24 cellular contexts compared by ENCODE assay signal in the genomic region with DNA sequence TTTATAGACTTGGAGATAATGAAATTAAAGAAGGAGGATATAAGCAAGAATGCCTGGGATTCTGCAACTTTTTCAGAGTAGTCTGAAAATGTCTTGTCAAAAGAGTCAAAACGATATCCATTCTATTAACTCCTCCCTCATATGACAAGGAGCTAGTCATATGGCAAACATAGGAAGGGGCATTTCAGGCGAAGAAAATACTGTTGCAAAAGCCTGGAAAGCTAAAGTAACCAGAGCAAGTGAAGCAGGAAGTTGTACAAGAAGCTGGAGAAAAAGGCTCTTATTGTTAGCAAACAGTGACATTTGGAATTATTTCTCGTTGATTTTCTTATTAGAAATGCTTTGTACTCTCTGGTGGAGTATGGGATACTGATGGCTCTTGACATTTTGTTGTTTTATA.
DNase-seq lines count a peak whose midpoint lies in the region; ATAC-seq and TF ChIP-seq lines count a peak whose summit lies in the region.
"Had no signal": no experiment of that assay in that cellular context is flagged by ENCODE, and none has a peak within 500 bp of the region (broad histone marks: within the 10 kb centered on the region; RNA-seq: fewer than 3 reads in every experiment).

No MANE protein-coding gene starts in this region.

- H3K9me3 ChIP-seq in PC-3 (ENCODE audit: low read length) (no peaks in the 10 kb centered on the region), breast epithelium (no peaks in the 10 kb centered on the region), thyroid gland (no peaks in the 10 kb centered on the region), Caco-2 (no peaks in the 10 kb centered on the region)
- H3K9me3 ChIP-seq: BE2C, BLaER1 had no signal

- intact Hi-C loops in PC-3 (cut with micrococcal nuclease) (loop anchor here (5.0 kb wide), 1 partner anchor 94 kb away; the partner anchor contains the start of gene PTPRD), breast epithelium (cut with DNase I; ENCODE audit: low total_unique reads) (no loop called here), thyroid gland (cut with DNase I) (no loop called here), Caco-2 (cut with micrococcal nuclease; ENCODE audit: unreplicated experiment) (no loop called here)

- H3K27ac ChIP-seq in PC-3 (ENCODE audit: low read length) (0 out of 2 replicates have a peak overlapping the region, but pooled peaks have one; percentile 9), breast epithelium (no peak overlapping the region), thyroid gland (no peak overlapping the region)
- H3K27ac ChIP-seq: BLaER1 had no signal

- H3K27ac Mint-ChIP-seq in stimulated activated naive CD8-positive, alpha-beta T cell treated with anti-CD3 and anti-CD28 coated beads, Interleukin-15, amount 100 ng/mL, for 72 hours: no peak overlapping the region
- no peak overlapping the region for H3K27ac Mint-ChIP-seq in Caco-2 (ENCODE audit: unreplicated experiment)
- H3K27ac Mint-ChIP-seq: CD14-positive monocyte; CD4-positive, alpha-beta memory T cell; CD4-positive, CD25-positive, alpha-beta regulatory T cell; CD8-positive, alpha-beta memory T cell had no signal

- CTCF ChIA-PET in PC-3 (lab: Charles Lee): no interaction called here
- CTCF ChIA-PET in Caco-2 (lab: Charles Lee): no interaction called here

- no peaks in the 10 kb centered on the region for H3K27me3 Mint-ChIP-seq in stimulated activated naive CD8-positive, alpha-beta T cell treated with anti-CD3 and anti-CD28 coated beads, Interleukin-15, amount 100 ng/mL, for 72 hours
- H3K27me3 Mint-ChIP-seq in Caco-2 (ENCODE audit: insufficient read depth, unreplicated experiment): no peaks in the 10 kb centered on the region
- H3K27me3 Mint-ChIP-seq: CD4-positive, alpha-beta memory T cell; CD4-positive, CD25-positive, alpha-beta regulatory T cell; CD8-positive, alpha-beta memory T cell had no signal

- no peaks in the 10 kb centered on the region for H3F3A ChIP-seq in PC-3 (ENCODE audit: low read length, unreplicated experiment)

- 66 to 69% methylated on average over 3 of the region's 3 CpGs for WGBS in thyroid gland, 2 donors

- H3K4me2 ChIP-seq in PC-3 (ENCODE audit: low read length): peak overlapping the region; percentile 44; the same call in 1 of the 2 replicates
- H3K4me2 ChIP-seq: BLaER1 had no signal

- H3K9me3 Mint-ChIP-seq in stimulated activated naive CD8-positive, alpha-beta T cell treated with anti-CD3 and anti-CD28 coated beads, Interleukin-15, amount 100 ng/mL, for 72 hours: peaks cover 7 to 8% of the 10 kb centered on the region in 2 donors
- H3K9me3 Mint-ChIP-seq in Caco-2 (ENCODE audit: unreplicated experiment): no peaks in the 10 kb centered on the region

- no peaks in the 10 kb centered on the region for H3K9me2 ChIP-seq in PC-3 (replicated peaks; ENCODE audit: low read length)

- H3K27me3 ChIP-seq in PC-3 (ENCODE audit: low read length) (no peaks in the 10 kb centered on the region), breast epithelium (no peaks in the 10 kb centered on the region), thyroid gland (no peaks in the 10 kb centered on the region), Caco-2 (replicated peaks; ENCODE audit: control insufficient read depth, insufficient read depth, low read length) (no peaks in the 10 kb centered on the region)
- H3K27me3 ChIP-seq: BE2C, BLaER1 had no signal

- no peak overlapping the region for H3K4me3 Mint-ChIP-seq in stimulated activated naive CD8-positive, alpha-beta T cell treated with anti-CD3 and anti-CD28 coated beads, Interleukin-15, amount 100 ng/mL, for 72 hours
- H3K4me3 Mint-ChIP-seq in Caco-2 (ENCODE audit: unreplicated experiment): no peak overlapping the region
- H3K4me3 Mint-ChIP-seq: CD14-positive monocyte; CD4-positive, alpha-beta memory T cell; CD4-positive, CD25-positive, alpha-beta regulatory T cell; CD8-positive, alpha-beta memory T cell had no signal

- TF ChIP-seq CTCF in PC-3 (conservative IDR thresholded peaks at IDR 0.05; ENCODE audit: low read depth, low read length) (no peak), epithelial cell of esophagus (IDR thresholded peaks at IDR 0.05; ENCODE audit: insufficient read depth, low read depth, low read length, missing control alignments) (no peak), breast epithelium (IDR thresholded peaks at IDR 0.05) (no peak), thyroid gland (IDR thresholded peaks at IDR 0.05) (no peak), Caco-2 (IDR thresholded peaks at IDR 0.05; ENCODE audit: insufficient read depth in 1 of 2, low read depth in 1 of 2, low read length in 1 of 2, severe bottlenecking in 1 of 2, unreplicated experiment in 1 of 2) (no peak)

- H3K4me1 Mint-ChIP-seq in stimulated activated naive CD8-positive, alpha-beta T cell treated with anti-CD3 and anti-CD28 coated beads, Interleukin-15, amount 100 ng/mL, for 72 hours: no peaks in the 10 kb centered on the region
- no peaks in the 10 kb centered on the region for H3K4me1 Mint-ChIP-seq in Caco-2 (ENCODE audit: low read depth, unreplicated experiment)
- H3K4me1 Mint-ChIP-seq: CD14-positive monocyte; CD4-positive, alpha-beta memory T cell; CD4-positive, CD25-positive, alpha-beta regulatory T cell; CD8-positive, alpha-beta memory T cell had no signal

- no peaks in the 10 kb centered on the region for H4K20me1 ChIP-seq in PC-3 (ENCODE audit: low read length)
- H4K20me1 ChIP-seq: BLaER1 had no signal

- no peak overlapping the region for H3K4me3 ChIP-seq in PC-3 (ENCODE audit: low read length)
- H3K4me3 ChIP-seq in epithelial cell of esophagus (ENCODE audit: low read length): no peak overlapping the region
- H3K4me3 ChIP-seq in breast epithelium: no peak overlapping the region
- H3K4me3 ChIP-seq in thyroid gland (replicated peaks in 1 of 3): no peak overlapping the region
- H3K4me3 ChIP-seq in Caco-2 (ENCODE audit: low read depth, low read length): no peak overlapping the region
- H3K4me3 ChIP-seq: BLaER1, GM12878 had no signal

- no peak overlapping the region for H2AFZ ChIP-seq in PC-3 (ENCODE audit: low read length)

- peak; percentile 66 for ATAC-seq in PC-3
- no peak for ATAC-seq in stimulated activated naive CD8-positive, alpha-beta T cell treated with anti-CD3 and anti-CD28 coated beads, Interleukin-15, amount 100 ng/mL, for 72 hours
- ATAC-seq: GM12878 had no signal

- no peaks in the 10 kb centered on the region for H3K36me3 Mint-ChIP-seq in Caco-2 (ENCODE audit: insufficient read depth, unreplicated experiment)
- H3K36me3 Mint-ChIP-seq: CD14-positive monocyte; CD4-positive, alpha-beta memory T cell; CD4-positive, CD25-positive, alpha-beta regulatory T cell; CD8-positive, alpha-beta memory T cell had no signal

- peak; percentile 11 for DNase-seq in HT1080 (ENCODE audit: low read depth)
- peak; percentile 45 for DNase-seq in PC-3
- DNase-seq in epithelial cell of esophagus (ENCODE audit: low read depth): peak; percentile 2
- DNase-seq in breast epithelium (ENCODE audit: low spot score in 2 of 2): no peak
- no peak for DNase-seq in thyroid gland
- DNase-seq in stimulated activated naive CD8-positive, alpha-beta T cell treated with anti-CD3 and anti-CD28 coated beads, Interleukin-15, amount 100 ng/mL, for 72 hours: no peak
- no peak for DNase-seq in Caco-2
- DNase-seq: 8988T; ACHN; BE2C; C1 segment of cervical spinal cord; CD4-positive, alpha-beta memory T cell; CD4-positive, CD25-positive, alpha-beta regulatory T cell; CD8-positive, alpha-beta memory T cell; DMS 273 treated with DMSO at 0.1 percent for 48 hours; DMS153; DMS53; DMS79; DND-41; EL; GDM1 had no signal

- BruUV-seq in PC-3 (replicated peaks; lab: Mats Ljungman, UMichigan) (no TSS peak), Caco-2 (replicated peaks; lab: Mats Ljungman, UMichigan) (no TSS peak)

- no peak overlapping the region for H3K9ac ChIP-seq in PC-3 (ENCODE audit: low read length)
- H3K9ac ChIP-seq: BLaER1 had no signal

- H3K36me3 ChIP-seq in PC-3 (ENCODE audit: low read depth, low read length) (no peaks in the 10 kb centered on the region), breast epithelium (no peaks in the 10 kb centered on the region), thyroid gland (no peaks in the 10 kb centered on the region), Caco-2 (ENCODE audit: control insufficient read depth, insufficient read depth, low read length) (no peaks in the 10 kb centered on the region)
- H3K36me3 ChIP-seq: BE2C, BLaER1 had no signal

- H3K79me2 ChIP-seq in PC-3 (ENCODE audit: low read length): no peaks in the 10 kb centered on the region

- H3K4me1 ChIP-seq in PC-3 (ENCODE audit: insufficient read depth, low read length) (peaks cover 11% of the 10 kb centered on the region; the same call in 1 of the 2 replicates), breast epithelium (no peaks in the 10 kb centered on the region), thyroid gland (no peaks in the 10 kb centered on the region), Caco-2 (no peaks in the 10 kb centered on the region)
- H3K4me1 ChIP-seq: BE2C, BLaER1 had no signal

- POLR2A ChIA-PET in PC-3 (lab: Charles Lee; ENCODE audit: unreplicated experiment): interaction anchor here (0.6 kb wide), 2 partner anchors 29 to 510 kb away, joined by 5 to 8 read pairs; no protein-coding TSS in a partner anchor
- POLR2A ChIA-PET in Caco-2 (lab: Charles Lee): no interaction called here

- TF ChIP-seq POLR2A in breast epithelium (IDR thresholded peaks at IDR 0.05) (no peak), thyroid gland (IDR thresholded peaks at IDR 0.05) (no peak)

Comparison
In these comparisons a context has a peak if more than half of its experiments do, and no peak if none do; other contexts are left out.
1. DNase-seq: peak in HT1080 (single experiment), PC-3 (single experiment) and epithelial cell of esophagus (single experiment); none in breast epithelium (0 of 2), thyroid gland (0 of 2), stimulated activated naive CD8-positive, alpha-beta T cell treated with anti-CD3 and anti-CD28 coated beads, Interleukin-15, amount 100 ng/mL, for 72 hours (0 of 2) and Caco-2 (0 of 2).